Comparison of ENCODE assay signal across 8 cellular contexts in genomic region chr17:4980644-4981216, GRCh38. TPM values are rescaled to one million over a fixed set of nuclear protein-coding genes. Genes with fewer than 3 reads are reported as not detected.
DNase-seq lines count a peak whose midpoint lies in the region; ATAC-seq, FAIRE-seq and TF ChIP-seq lines count a peak whose summit lies in the region.

No MANE protein-coding gene starts in this region.

- peak overlapping the region; percentile 75 to 95 (median 88) for H3K27ac Mint-ChIP-seq in CD4-positive, CD25-positive, alpha-beta regulatory T cell

- peak; percentile 80 to 84 for ATAC-seq in CD4-positive, CD25-positive, alpha-beta regulatory T cell (ENCODE audit: low read depth in 2 of 2)
- ATAC-seq in GM12878 (peak; percentile 92), HG02759 (IDR thresholded peaks at IDR 0.05; ENCODE audit: unreplicated experiment) (no peak)

- FAIRE-seq in GM18507 (lab: Jason Lieb, UNC) = peak; percentile 85
- peak; percentile 62 for FAIRE-seq in GM12878 (lab: Jason Lieb, UNC)

- intact Hi-C loops in GM12878 (cut with micrococcal nuclease; ENCODE audit: unreplicated experiment) = loop anchor here (1.0 kb wide), 1 partner anchor 82 kb away; no protein-coding TSS in a partner anchor
- intact Hi-C loops in tibial artery (cut with DNase I; ENCODE audit: low total_unique reads) = loop anchor here (2.0 to 5.0 kb wide), 2 partner anchors 43 to 82 kb away; no protein-coding TSS in a partner anchor

- SMC1A ChIA-PET in GM12878 (lab: Charles Lee; ENCODE audit: uncharacterized antibody, unreplicated experiment) = interaction anchor here (0.9 to 3.6 kb wide), 6 partner anchors 12 to 81 kb away, joined by 3 to 29 read pairs (median 5); partner anchors contain the start of gene SPAG7

- H4K20me1 ChIP-seq in GM12878 (ENCODE audit: control insufficient read depth, insufficient read depth) = no peaks in the 10 kb centered on the region

- no peaks in the 10 kb centered on the region for H3K27me3 ChIP-seq in CD4-positive, CD25-positive, alpha-beta regulatory T cell (ENCODE audit: control insufficient read depth, insufficient read depth, low read length)
- H3K27me3 ChIP-seq in GM12878 (replicated peaks in 1 of 2; ENCODE audit: control insufficient read depth in 2 of 2, insufficient read depth in 2 of 2, low read length in 1 of 2) (no peaks in the 10 kb centered on the region), kidney epithelial cell (ENCODE audit: control insufficient read depth, insufficient read depth, low read length) (no peaks in the 10 kb centered on the region), tibial artery (no peaks in the 10 kb centered on the region)

- POLR2A ChIA-PET in GM12878 (lab: Charles Lee) = interaction anchor here (0.5 to 2.4 kb wide), 3 partner anchors 13 to 81 kb away, joined by 3 to 8 read pairs (median 4); partner anchors contain the start of gene SPAG7

- TF ChIP-seq RAD21 in GM12878 (IDR thresholded peaks at IDR 0.05; ENCODE audit: insufficient read depth, low read depth, low read length) = peak; percentile 65

- H3K9me3 Mint-ChIP-seq in CD4-positive, CD25-positive, alpha-beta regulatory T cell = no peaks in the 10 kb centered on the region

- H3K4me1 Mint-ChIP-seq in CD4-positive, CD25-positive, alpha-beta regulatory T cell = peaks cover 9 to 39% (median 19%) of the 10 kb centered on the region in 4 donors

- H3K9ac ChIP-seq in GM12878 (ENCODE audit: control insufficient read depth, insufficient read depth, low read length) = no peak overlapping the region

- no peak; the same call in 1 of the 2 replicates for TF ChIP-seq POLR2A in GM12878 (IDR thresholded peaks at IDR 0.05; ENCODE audit: low read depth, low read length)

- in situ Hi-C loops in GM12878 (cut with MboI) = loop anchor here (5.0 kb wide), 1 partner anchor 87 kb away; no protein-coding TSS in a partner anchor

- H3K27ac ChIP-seq in CD4-positive, CD25-positive, alpha-beta regulatory T cell (ENCODE audit: insufficient read depth, low read length, poor library complexity, severe bottlenecking) = no peak overlapping the region
- H3K27ac ChIP-seq in GM12878 (ENCODE audit: control insufficient read depth, insufficient read depth) (0 out of 2 replicates have a peak overlapping the region, but pooled peaks have one; percentile 3), tibial artery (no peak overlapping the region)

- no peak for TF ChIP-seq EP300 in GM12878 (IDR thresholded peaks at IDR 0.05; ENCODE audit: borderline replicate concordance in 1 of 2, control insufficient read depth in 1 of 2, low read depth in 2 of 2, low read length in 2 of 2)

- BruUV-seq in GM12878 (replicated peaks; lab: Mats Ljungman, UMichigan) = no TSS peak

- peaks cover 59% of the 10 kb centered on the region for H3K36me3 ChIP-seq in CD4-positive, CD25-positive, alpha-beta regulatory T cell (ENCODE audit: control insufficient read depth, insufficient read depth, low read length)
- H3K36me3 ChIP-seq in GM12878 (ENCODE audit: control insufficient read depth in 2 of 2, insufficient read depth in 2 of 2, low read length in 1 of 2) (peaks cover 12 to 16% of the 10 kb centered on the region in 2 experiments; a peak in 3 of 4 replicates), kidney epithelial cell (ENCODE audit: control insufficient read depth, insufficient read depth, low read length) (peaks cover 3% of the 10 kb centered on the region), tibial artery (peaks cover 23 to 95% (median 76%) of the 10 kb centered on the region in 3 donors)

- H3K79me2 ChIP-seq in GM12878 (ENCODE audit: control insufficient read depth, insufficient read depth, low read length) = no peaks in the 10 kb centered on the region

- 26% methylated on average over 6 of the region's 6 CpGs for WGBS in GM12878 (ENCODE audit: insufficient coverage, insufficient replicate concordance, low lambda C conversion rate, missing lambda C conversion rate)

- CTCF ChIA-PET in GM12878 (lab: Yijun Ruan, JAX) = interaction anchor here (0.7 to 4.5 kb wide), 17 partner anchors 9 to 130 kb away, joined by 3 to 55 read pairs (median 4); partner anchors contain the start of genes CHRNE and SLC52A1

- H2AFZ ChIP-seq in GM12878 (ENCODE audit: control insufficient read depth, low read depth, low read length) = no peak overlapping the region; the same call in 1 of the 2 replicates

- H3K4me3 Mint-ChIP-seq in CD4-positive, CD25-positive, alpha-beta regulatory T cell = peak overlapping the region; percentile 15 to 61 (median 50)

- peak; percentile 30 to 84 (median 71) for DNase-seq in CD4-positive, CD25-positive, alpha-beta regulatory T cell
- DNase-seq in GM18507 (ENCODE audit: extremely low spot score, insufficient read length, low read depth) (no peak), OCI-M1 (lab: John Stamatoyannopoulos, UW) (peak; percentile 85), GM12878 (ENCODE audit: low read depth, low spot score) (no peak), kidney epithelial cell (ENCODE audit: low read depth) (no peak), tibial artery (no peak), DMS79 (lab: John Stamatoyannopoulos, UW) (no peak)

- H3K36me3 Mint-ChIP-seq in CD4-positive, CD25-positive, alpha-beta regulatory T cell = peaks cover 41% of the 10 kb centered on the region

- no peaks in the 10 kb centered on the region for H3K27me3 Mint-ChIP-seq in CD4-positive, CD25-positive, alpha-beta regulatory T cell

- peak overlapping the region; percentile 37 for H3K4me3 ChIP-seq in CD4-positive, CD25-positive, alpha-beta regulatory T cell (ENCODE audit: low read depth, low read length)
- H3K4me3 ChIP-seq in GM12878 = no peak overlapping the region
- no peak overlapping the region for H3K4me3 ChIP-seq in kidney epithelial cell (ENCODE audit: low read depth, low read length)
- no peak overlapping the region for H3K4me3 ChIP-seq in tibial artery

- TF ChIP-seq CTCF in GM12878 (IDR thresholded peaks at IDR 0.05 in 2 of 3, conservative IDR thresholded peaks at IDR 0.05 in 1 of 3; ENCODE audit: control insufficient read depth in 2 of 3, extremely low read depth in 1 of 3, insufficient read depth in 1 of 3, low read depth in 3 of 3, low read length in 3 of 3) = peak; percentile 63 to 68 (median 66)
- peak; percentile 71 for TF ChIP-seq CTCF in kidney epithelial cell (IDR thresholded peaks at IDR 0.05; ENCODE audit: insufficient read depth, low read length, poor library complexity, severe bottlenecking)
- TF ChIP-seq CTCF in tibial artery (IDR thresholded peaks at IDR 0.05) = peak; percentile 74 to 77

- H3K4me1 ChIP-seq in CD4-positive, CD25-positive, alpha-beta regulatory T cell (ENCODE audit: control insufficient read depth, insufficient read depth, low read length, poor library complexity, severe bottlenecking) = peaks cover 10% of the 10 kb centered on the region
- H3K4me1 ChIP-seq in GM12878 (ENCODE audit: control insufficient read depth, insufficient read depth, low read length) (peaks cover 12% of the 10 kb centered on the region), tibial artery (peaks cover 0 to 8% (median 0%) of the 10 kb centered on the region in 4 donors)

- no peak overlapping the region for H3K4me2 ChIP-seq in GM12878 (ENCODE audit: control insufficient read depth, insufficient read depth)

- RAD21 ChIA-PET in GM12878 (lab: Charles Lee; ENCODE audit: unreplicated experiment) = interaction anchor here (1.0 to 2.1 kb wide), 2 partner anchors 72 to 81 kb away, joined by 3 to 15 read pairs; no protein-coding TSS in a partner anchor

- H3K9me3 ChIP-seq in CD4-positive, CD25-positive, alpha-beta regulatory T cell (ENCODE audit: control insufficient read depth in 2 of 2, low read length in 2 of 2) = no peaks in the 10 kb centered on the region
- H3K9me3 ChIP-seq in GM12878 (replicated peaks; ENCODE audit: control insufficient read depth, insufficient read depth, low read length) (no peaks in the 10 kb centered on the region), tibial artery (no peaks in the 10 kb centered on the region)

RNA-seq across cellular contexts. Expression of gene CAMTA2, which starts 6.7 kb away (rescaled TPM):
- total RNA-seq in CD4-positive, CD25-positive, alpha-beta regulatory T cell = 69.8 TPM
- 1 to 10 TPM; 4.7 to 7.9 (median 6.0) TPM for polyA plus RNA-seq in CD4-positive, CD25-positive, alpha-beta regulatory T cell
- total RNA-seq in GM12878 (2013; cell fraction: nucleolus; rRNA removed) = 39.5 and 57.2 TPM in 2 replicates
- total RNA-seq in GM12878 (2014; rRNA removed) (3.2 and 4.1 TPM in 2 replicates), GM12878 (2014; rRNA removed; fragmentation: Illumina TruSeq; extraction: Trizol) (4.6 and 5.7 TPM in 2 replicates), GM12878 (2021) (27.7 and 29.3 TPM in 2 replicates), kidney epithelial cell (47.7 and 50.7 TPM in 2 replicates)
- 8.1 TPM for polyA plus RNA-seq in GM12878 (2011; ENCODE audit: low read depth)
- polyA plus RNA-seq in GM12878 (2011; rRNA removed) (6.3 and 9.9 TPM in 2 replicates), GM12878 (2014; fragmentation: Illumina TruSeq; extraction: Trizol) (7.3 and 15.9 TPM in 2 replicates), GM12878 (2014; fragmentation: Nextera tagmentation; extraction: Ambion mirVana) (1 to 10 TPM in 1 of 2 experiments, under 1 TPM in 1; 0.42 to 1.7 TPM), GM12878 (2014; rRNA removed) (24.7 and 26.8 TPM in 2 replicates), GM12878 (2016; fragmentation: Nextera tagmentation; extraction: Ambion mirVana) (10 to 100 TPM; 12.5 to 13.1 TPM)
- polyA plus RNA-seq in GM12878 (2011; cell fraction: cytosol; rRNA removed) = 8.6 and 10.8 TPM in 2 replicates
- polyA plus RNA-seq in GM12878 (2011; cell fraction: nucleus; rRNA removed) = 61.7 and 76.8 TPM in 2 replicates
- polyA plus RNA-seq in GM12878 (2012) = 23.9 and 26.3 TPM in 2 replicates
- polyA minus RNA-seq in GM12878 (2011; rRNA and poly(A)+ RNA removed) = 8.4 and 18.2 TPM in 2 replicates
- polyA minus RNA-seq in GM12878 (2011; cell fraction: cytosol; rRNA and poly(A)+ RNA removed) = 12.9 and 22.2 TPM in 2 replicates
- 12.0 and 16.1 TPM in 2 replicates for polyA minus RNA-seq in GM12878 (2011; cell fraction: nucleus; rRNA and poly(A)+ RNA removed)

RNA-seq across cellular contexts. Expression of gene SPAG7, which starts 13.1 kb away (rescaled TPM):
- total RNA-seq in CD4-positive, CD25-positive, alpha-beta regulatory T cell = 52.5 TPM
- polyA plus RNA-seq in CD4-positive, CD25-positive, alpha-beta regulatory T cell = 100 to 1,000 TPM in 3 of 4 donors, 10 to 100 TPM in 1; 97.9 to 130 (median 106) TPM
- total RNA-seq in GM12878 (2013; cell fraction: nucleolus; rRNA removed) = 17.1 and 23.0 TPM in 2 replicates
- 76.5 and 80.2 TPM in 2 replicates for total RNA-seq in GM12878 (2014; rRNA removed)
- total RNA-seq in GM12878 (2014; rRNA removed; fragmentation: Illumina TruSeq; extraction: Trizol) = 94.4 and 99.2 TPM in 2 replicates
- total RNA-seq in GM12878 (2021) = 76.5 and 77.5 TPM in 2 replicates
- polyA plus RNA-seq in GM12878 (2011; ENCODE audit: low read depth) = 40.1 TPM
- 73.8 and 78.2 TPM in 2 replicates for polyA plus RNA-seq in GM12878 (2011; rRNA removed)
- polyA plus RNA-seq in GM12878 (2011; cell fraction: cytosol; rRNA removed) = 76.4 and 89.7 TPM in 2 replicates
- 59.5 and 64.5 TPM in 2 replicates for polyA plus RNA-seq in GM12878 (2011; cell fraction: nucleus; rRNA removed)
- 76.8 and 88.6 TPM in 2 replicates for polyA plus RNA-seq in GM12878 (2012)
- 46.5 and 107 TPM in 2 replicates for polyA plus RNA-seq in GM12878 (2014; fragmentation: Illumina TruSeq; extraction: Trizol)
- 10 to 100 TPM in 1 of 2 experiments, 1 to 10 TPM in 1; 7.9 to 31.7 TPM for polyA plus RNA-seq in GM12878 (2014; fragmentation: Nextera tagmentation; extraction: Ambion mirVana)
- 96.3 and 105 TPM in 2 replicates for polyA plus RNA-seq in GM12878 (2014; rRNA removed)
- polyA plus RNA-seq in GM12878 (2016; fragmentation: Nextera tagmentation; extraction: Ambion mirVana) = 100 to 1,000 TPM; 133 to 146 TPM
- polyA minus RNA-seq in GM12878 (2011; rRNA and poly(A)+ RNA removed) = 28.7 and 39.6 TPM in 2 replicates
- 12.8 and 16.7 TPM in 2 replicates for polyA minus RNA-seq in GM12878 (2011; cell fraction: cytosol; rRNA and poly(A)+ RNA removed)
- 9.8 and 14.5 TPM in 2 replicates for polyA minus RNA-seq in GM12878 (2011; cell fraction: nucleus; rRNA and poly(A)+ RNA removed)
- total RNA-seq in kidney epithelial cell = 74.6 and 88.7 TPM in 2 replicates

RNA-seq across cellular contexts. Expression of gene INCA1, which starts 16.6 kb away (rescaled TPM):
- total RNA-seq in CD4-positive, CD25-positive, alpha-beta regulatory T cell = not detected
- polyA plus RNA-seq in CD4-positive, CD25-positive, alpha-beta regulatory T cell = under 1 TPM in 1 of 4 donors, not detected in 3; 0.99 TPM
- not detected in 2 replicates for total RNA-seq in GM12878 (2013; cell fraction: nucleolus; rRNA removed)
- 0.16 and 0.28 TPM in 2 replicates for total RNA-seq in GM12878 (2014; rRNA removed)
- 0.18 and 0.27 TPM in 2 replicates for total RNA-seq in GM12878 (2014; rRNA removed; fragmentation: Illumina TruSeq; extraction: Trizol)
- total RNA-seq in GM12878 (2021) = 0.21 and 0.29 TPM in 2 replicates
- 0.83 TPM for polyA plus RNA-seq in GM12878 (2011; ENCODE audit: low read depth)
- polyA plus RNA-seq in GM12878 (2011; rRNA removed) = 0.29 and 0.36 TPM in 2 replicates
- polyA plus RNA-seq in GM12878 (2011; cell fraction: cytosol; rRNA removed) = 0.40 and 0.48 TPM in 2 replicates
- 2.4 and 3.7 TPM in 2 replicates for polyA plus RNA-seq in GM12878 (2011; cell fraction: nucleus; rRNA removed)
- 0.70 and 0.79 TPM in 2 replicates for polyA plus RNA-seq in GM12878 (2012)
- polyA plus RNA-seq in GM12878 (2014; fragmentation: Illumina TruSeq; extraction: Trizol) = 0.19 and 0.49 TPM in 2 replicates
- polyA plus RNA-seq in GM12878 (2014; fragmentation: Nextera tagmentation; extraction: Ambion mirVana) = under 1 TPM; 0.61 to 0.64 TPM
- polyA plus RNA-seq in GM12878 (2014; rRNA removed) = 0.15 and 0.77 TPM in 2 replicates
- 1 to 10 TPM in 1 of 2 experiments, under 1 TPM in 1; 0.99 to 1.8 TPM for polyA plus RNA-seq in GM12878 (2016; fragmentation: Nextera tagmentation; extraction: Ambion mirVana)
- polyA minus RNA-seq in GM12878 (2011; rRNA and poly(A)+ RNA removed) = not detected in 2 replicates
- polyA minus RNA-seq in GM12878 (2011; cell fraction: cytosol; rRNA and poly(A)+ RNA removed) = not detected in 2 replicates
- polyA minus RNA-seq in GM12878 (2011; cell fraction: nucleus; rRNA and poly(A)+ RNA removed) = 0.36 TPM in 1 of 2 replicates, not detected in the other
- 0.41 and 2.2 TPM in 2 replicates for total RNA-seq in kidney epithelial cell

RNA-seq across cellular contexts. Expression of gene KIF1C, which starts 17.0 kb away (rescaled TPM):
- total RNA-seq in CD4-positive, CD25-positive, alpha-beta regulatory T cell = 22.9 TPM
- 1 to 10 TPM; 2.6 to 4.6 (median 3.8) TPM for polyA plus RNA-seq in CD4-positive, CD25-positive, alpha-beta regulatory T cell
- 25.2 and 34.3 TPM in 2 replicates for total RNA-seq in GM12878 (2013; cell fraction: nucleolus; rRNA removed)
- 24.3 and 25.8 TPM in 2 replicates for total RNA-seq in GM12878 (2014; rRNA removed)
- total RNA-seq in GM12878 (2014; rRNA removed; fragmentation: Illumina TruSeq; extraction: Trizol) = 20.9 and 25.6 TPM in 2 replicates
- total RNA-seq in GM12878 (2021) = 61.1 and 65.9 TPM in 2 replicates
- 5.6 TPM for polyA plus RNA-seq in GM12878 (2011; ENCODE audit: low read depth)
- polyA plus RNA-seq in GM12878 (2011; rRNA removed) = 30.2 and 33.8 TPM in 2 replicates
- polyA plus RNA-seq in GM12878 (2011; cell fraction: cytosol; rRNA removed) = 19.2 and 24.9 TPM in 2 replicates
- polyA plus RNA-seq in GM12878 (2011; cell fraction: nucleus; rRNA removed) = 29.5 and 36.6 TPM in 2 replicates
- polyA plus RNA-seq in GM12878 (2012) = 16.9 and 20.1 TPM in 2 replicates
- polyA plus RNA-seq in GM12878 (2014; fragmentation: Illumina TruSeq; extraction: Trizol) = 10.3 and 21.2 TPM in 2 replicates
- 1 to 10 TPM; 1.4 to 1.5 TPM for polyA plus RNA-seq in GM12878 (2014; fragmentation: Nextera tagmentation; extraction: Ambion mirVana)
- polyA plus RNA-seq in GM12878 (2014; rRNA removed) = 25.2 and 26.5 TPM in 2 replicates
- polyA plus RNA-seq in GM12878 (2016; fragmentation: Nextera tagmentation; extraction: Ambion mirVana) = 10 to 100 TPM in 1 of 2 experiments, 1 to 10 TPM in 1; 3.9 to 18.9 TPM
- 30.9 and 40.5 TPM in 2 replicates for polyA minus RNA-seq in GM12878 (2011; rRNA and poly(A)+ RNA removed)
- 11.5 and 20.6 TPM in 2 replicates for polyA minus RNA-seq in GM12878 (2011; cell fraction: cytosol; rRNA and poly(A)+ RNA removed)
- 7.3 and 14.9 TPM in 2 replicates for polyA minus RNA-seq in GM12878 (2011; cell fraction: nucleus; rRNA and poly(A)+ RNA removed)
- 87.1 and 97.6 TPM in 2 replicates for total RNA-seq in kidney epithelial cell

RNA-seq across cellular contexts. Expression of gene ENO3, which starts 29.8 kb away (rescaled TPM):
- total RNA-seq in CD4-positive, CD25-positive, alpha-beta regulatory T cell = 11.7 TPM
- polyA plus RNA-seq in CD4-positive, CD25-positive, alpha-beta regulatory T cell = 1 to 10 TPM in 1 of 4 donors, under 1 TPM in 3; 0.29 to 1.6 (median 0.41) TPM
- 24.4 and 27.3 TPM in 2 replicates for total RNA-seq in GM12878 (2013; cell fraction: nucleolus; rRNA removed)
- total RNA-seq in GM12878 (2014; rRNA removed) (10.4 and 11.1 TPM in 2 replicates), GM12878 (2014; rRNA removed; fragmentation: Illumina TruSeq; extraction: Trizol) (9.7 and 10.4 TPM in 2 replicates), GM12878 (2021) (24.4 and 28.4 TPM in 2 replicates), kidney epithelial cell (3.5 and 5.8 TPM in 2 replicates)
- polyA plus RNA-seq in GM12878 (2011; ENCODE audit: low read depth) = 43.3 TPM
- polyA plus RNA-seq in GM12878 (2011; rRNA removed) (19.8 and 25.6 TPM in 2 replicates), GM12878 (2014; fragmentation: Illumina TruSeq; extraction: Trizol) (9.0 and 15.2 TPM in 2 replicates), GM12878 (2014; fragmentation: Nextera tagmentation; extraction: Ambion mirVana) (10 to 100 TPM in 1 of 2 experiments, 1 to 10 TPM in 1; 6.8 to 14.5 TPM), GM12878 (2014; rRNA removed) (26.3 and 31.5 TPM in 2 replicates), GM12878 (2016; fragmentation: Nextera tagmentation; extraction: Ambion mirVana) (10 to 100 TPM; 18.8 to 19.7 TPM)
- polyA plus RNA-seq in GM12878 (2011; cell fraction: cytosol; rRNA removed) = 24.3 and 32.1 TPM in 2 replicates
- 316 and 330 TPM in 2 replicates for polyA plus RNA-seq in GM12878 (2011; cell fraction: nucleus; rRNA removed)
- 39.6 and 43.1 TPM in 2 replicates for polyA plus RNA-seq in GM12878 (2012)
- polyA minus RNA-seq in GM12878 (2011; rRNA and poly(A)+ RNA removed) = 8.6 and 14.5 TPM in 2 replicates
- polyA minus RNA-seq in GM12878 (2011; cell fraction: cytosol; rRNA and poly(A)+ RNA removed) = 7.9 and 9.0 TPM in 2 replicates
- 23.0 and 30.4 TPM in 2 replicates for polyA minus RNA-seq in GM12878 (2011; cell fraction: nucleus; rRNA and poly(A)+ RNA removed)

Comparison
In these comparisons a context has a peak if more than half of its experiments do, and no peak if none do; other contexts are left out.
1. DNase-seq: peak in CD4-positive, CD25-positive, alpha-beta regulatory T cell (3 of 3) and OCI-M1 (single experiment); none in GM18507 (single experiment), GM12878 (single experiment), kidney epithelial cell (single experiment), tibial artery (0 of 2) and DMS79 (single experiment).
2. Peak in every context shown above with its lines, with median percentiles within 50 percentile points of each other: CTCF ChIP-seq.